Comparison of ENCODE assay signal across 12 cellular contexts in the genomic region with DNA sequence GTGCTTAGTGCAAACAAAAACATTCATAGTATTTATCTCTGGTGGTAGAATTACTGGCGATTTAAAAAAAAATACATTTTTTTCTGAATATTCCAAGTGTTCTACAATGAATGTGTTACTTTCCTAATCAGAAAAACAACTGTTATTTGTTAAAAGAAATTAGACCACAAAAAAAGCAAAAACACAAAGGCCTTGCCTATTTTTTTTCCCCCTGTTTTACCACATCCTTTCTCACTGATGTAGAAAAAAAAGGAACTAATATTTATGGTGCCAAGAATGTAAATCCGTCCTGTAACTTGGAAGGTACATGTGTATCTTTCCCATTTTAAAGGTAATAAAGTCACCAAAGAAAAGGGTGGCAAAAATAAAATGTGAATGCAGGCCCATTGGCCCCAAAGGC. TPM values are rescaled to one million over a fixed set of nuclear protein-coding genes. Genes with fewer than 3 reads are reported as not detected.
DNase-seq lines count a peak whose midpoint lies in the region; ATAC-seq and TF ChIP-seq lines count a peak whose summit lies in the region.
"Had no signal": no experiment of that assay in that cellular context is flagged by ENCODE, and none has a peak within 500 bp of the region (broad histone marks: within the 10 kb centered on the region; RNA-seq: fewer than 3 reads in every experiment).

No MANE protein-coding gene starts in this region.

- no peak overlapping the region for H3K4me2 ChIP-seq in MM.1S (ENCODE audit: low read depth, low read length)
- no peak overlapping the region for H3K4me2 ChIP-seq in GM23338

- no peaks in the 10 kb centered on the region for H3K27me3 Mint-ChIP-seq in activated naive CD4-positive, alpha-beta T cell treated with anti-CD3 and anti-CD28 coated beads, Interleukin-2, amount 10 ng/mL, durations not matched to agents 7 days and 5 days
- H3K27me3 Mint-ChIP-seq in GM23338 (ENCODE audit: insufficient read depth, low read depth, poor library complexity): no peaks in the 10 kb centered on the region

- H4K20me1 ChIP-seq in MM.1S (ENCODE audit: insufficient read depth, low read length) (no peaks in the 10 kb centered on the region), GM23338 (replicated peaks; ENCODE audit: insufficient read depth) (no peaks in the 10 kb centered on the region)

- H3K4me3 Mint-ChIP-seq in activated naive CD4-positive, alpha-beta T cell treated with anti-CD3 and anti-CD28 coated beads, Interleukin-2, amount 10 ng/mL, durations not matched to agents 7 days and 5 days: no peak overlapping the region
- no peak overlapping the region for H3K4me3 Mint-ChIP-seq in GM23338

- H3K27me3 ChIP-seq in colonic mucosa (no peaks in the 10 kb centered on the region), upper lobe of right lung (no peaks in the 10 kb centered on the region), MM.1S (replicated peaks; ENCODE audit: insufficient read depth, low read length) (no peaks in the 10 kb centered on the region), GM23338 (ENCODE audit: insufficient read depth) (no peaks in the 10 kb centered on the region)
- H3K27me3 ChIP-seq: body of pancreas, uterus had no signal

- H3K9ac ChIP-seq in colonic mucosa (ENCODE audit: low read depth in 2 of 2, low read length in 2 of 2) (no peak overlapping the region), MM.1S (ENCODE audit: low read length) (no peak overlapping the region)

- H2AFZ ChIP-seq in MM.1S (ENCODE audit: low read length) (no peak overlapping the region), GM23338 (no peak overlapping the region)

- H3K9me2 ChIP-seq in MM.1S (replicated peaks; ENCODE audit: insufficient read depth, low read length): no peaks in the 10 kb centered on the region
- no peaks in the 10 kb centered on the region for H3K9me2 ChIP-seq in GM23338 (ENCODE audit: insufficient read depth)

- H3K4me1 ChIP-seq in colonic mucosa (peaks cover 3% of the 10 kb centered on the region), upper lobe of right lung (peaks cover 33% of the 10 kb centered on the region), MM.1S (ENCODE audit: low read length) (no peaks in the 10 kb centered on the region), GM23338 (ENCODE audit: insufficient read depth) (no peaks in the 10 kb centered on the region)

- ATAC-seq in upper lobe of right lung: no peak
- ATAC-seq in GM23338: no peak
- ATAC-seq: body of pancreas had no signal

- CTCF ChIA-PET in activated naive CD4-positive, alpha-beta T cell treated with anti-CD3 and anti-CD28 coated beads, Interleukin-2, amount 10 ng/mL, durations not matched to agents 7 days and 5 days (lab: Charles Lee): interaction anchor here (0.7 to 2.4 kb wide), 5 partner anchors 12 to 111 kb away, joined by 3 to 10 read pairs (median 7); no protein-coding TSS in a partner anchor

- H3K4me3 ChIP-seq in colonic mucosa (no peak overlapping the region), upper lobe of right lung (no peak overlapping the region), MM.1S (ENCODE audit: low read length) (no peak overlapping the region), GM23338 (no peak overlapping the region)
- H3K4me3 ChIP-seq: body of pancreas, lung, uterus had no signal

- peaks cover 70% of the 10 kb centered on the region for H3K4me1 Mint-ChIP-seq in activated naive CD4-positive, alpha-beta T cell treated with anti-CD3 and anti-CD28 coated beads, Interleukin-2, amount 10 ng/mL, durations not matched to agents 7 days and 5 days
- H3K4me1 Mint-ChIP-seq in GM23338: peaks cover 7% of the 10 kb centered on the region; the same call in 2 of the 3 replicates

- H3K36me3 Mint-ChIP-seq in activated naive CD4-positive, alpha-beta T cell treated with anti-CD3 and anti-CD28 coated beads, Interleukin-2, amount 10 ng/mL, durations not matched to agents 7 days and 5 days: peaks cover 20% of the 10 kb centered on the region
- no peaks in the 10 kb centered on the region for H3K36me3 Mint-ChIP-seq in GM23338 (ENCODE audit: low read depth)

- H3K27ac ChIP-seq in colonic mucosa (peak overlapping the region; percentile 45), upper lobe of right lung (peak overlapping the region; percentile 25), MM.1S (ENCODE audit: low read length) (no peak overlapping the region), GM23338 (ENCODE audit: low read depth) (no peak overlapping the region)
- H3K27ac ChIP-seq: uterus had no signal

- H3F3A ChIP-seq in MM.1S (ENCODE audit: insufficient read depth, low read length): no peaks in the 10 kb centered on the region
- H3F3A ChIP-seq in GM23338 (replicated peaks; ENCODE audit: low read depth): no peaks in the 10 kb centered on the region

- no peak for DNase-seq in activated naive CD4-positive, alpha-beta T cell treated with anti-CD3 and anti-CD28 coated beads, Interleukin-2, amount 10 ng/mL, durations not matched to agents 7 days and 5 days
- DNase-seq in activated naive CD4-positive, alpha-beta T cell treated with anti-CD3 and anti-CD28 coated beads, Interleukin-2, amount 50 U/mL, for 16 hours: no peak
- DNase-seq in SKM-1 treated with dmso at 0.1 percent for 144 hours (lab: John Stamatoyannopoulos, UW; ENCODE audit: unreplicated experiment) (peak; percentile 39), colonic mucosa (no peak), upper lobe of right lung (no peak), MM.1S (no peak), GM23338 (ENCODE audit: low spot score) (no peak), activated gamma-delta T cell (lab: John Stamatoyannopoulos, UW) (no peak)
- DNase-seq: body of pancreas, NCI-H2107, uterus had no signal

- no peaks in the 10 kb centered on the region for H3K9me3 Mint-ChIP-seq in activated naive CD4-positive, alpha-beta T cell treated with anti-CD3 and anti-CD28 coated beads, Interleukin-2, amount 10 ng/mL, durations not matched to agents 7 days and 5 days
- no peaks in the 10 kb centered on the region; the same call in 2 of the 3 replicates for H3K9me3 Mint-ChIP-seq in GM23338

- H3K9me3 ChIP-seq in colonic mucosa: no peaks in the 10 kb centered on the region
- no peaks in the 10 kb centered on the region for H3K9me3 ChIP-seq in upper lobe of right lung
- H3K9me3 ChIP-seq in MM.1S (replicated peaks; ENCODE audit: insufficient read depth, low read length): no peaks in the 10 kb centered on the region
- H3K9me3 ChIP-seq: body of pancreas, uterus had no signal

- H3K36me3 ChIP-seq in colonic mucosa (no peaks in the 10 kb centered on the region), upper lobe of right lung (no peaks in the 10 kb centered on the region), MM.1S (replicated peaks; ENCODE audit: insufficient read depth, low read length) (no peaks in the 10 kb centered on the region), GM23338 (ENCODE audit: insufficient read depth) (no peaks in the 10 kb centered on the region)
- H3K36me3 ChIP-seq: uterus had no signal

- no peak for TF ChIP-seq CTCF in colonic mucosa (IDR thresholded peaks at IDR 0.05)
- TF ChIP-seq CTCF in upper lobe of right lung (IDR thresholded peaks at IDR 0.05): no peak
- no peak for TF ChIP-seq CTCF in MM.1S (IDR thresholded peaks at IDR 0.05; ENCODE audit: low read length)
- TF ChIP-seq CTCF in GM23338 (conservative IDR thresholded peaks at IDR 0.05; ENCODE audit: low read depth in 2 of 2): no peak

- no peaks in the 10 kb centered on the region for H3K79me2 ChIP-seq in MM.1S (ENCODE audit: low read length)
- H3K79me2 ChIP-seq in GM23338 (replicated peaks; ENCODE audit: insufficient read depth): no peaks in the 10 kb centered on the region

- H3K27ac Mint-ChIP-seq in activated naive CD4-positive, alpha-beta T cell treated with anti-CD3 and anti-CD28 coated beads, Interleukin-2, amount 10 ng/mL, durations not matched to agents 7 days and 5 days: peak overlapping the region; percentile 93
- H3K27ac Mint-ChIP-seq in GM23338: no peak overlapping the region

- intact Hi-C loops in colonic mucosa (cut with DNase I): no loop called here
- intact Hi-C loops in upper lobe of right lung (cut with DNase I): no loop called here

TF ChIP-seq in GM23338, 12 proteins besides CTCF, POLR2A, EP300 and RAD21:
- TF ChIP-seq CREB1 (CRISPR knock-in tag; IDR thresholded peaks at IDR 0.05; ENCODE audit: low read depth): no peak
TF ChIP-seq in GM23338: peak in this region for 0.

RNA-seq across cellular contexts. Expression of a gene that starts 28.4 kb away (rescaled TPM):
- total RNA-seq in colonic mucosa (100 to 1,000 TPM; 103 to 125 TPM), upper lobe of right lung (85.8 TPM)
- 4.7 and 5.6 TPM in 2 replicates for total RNA-seq in GM23338 (2014; rRNA removed; shearing (Covaris generic))
- 2.9 and 4.4 TPM in 2 replicates for polyA plus RNA-seq in GM23338 (2016; fragmentation: Nextera tagmentation; extraction: Ambion mirVana)

Comparison
In these comparisons a context has a peak if more than half of its experiments do, and no peak if none do; other contexts are left out.
1. H3K27ac ChIP-seq: peak in colonic mucosa (single experiment) and upper lobe of right lung (single experiment); none in MM.1S (single experiment) and GM23338 (single experiment).
2. RNA of a gene that starts 28.4 kb away (total RNA-seq): 103 to 125 TPM in colonic mucosa and 85.8 TPM in upper lobe of right lung (single experiment); 4.7 to 5.6 TPM in GM23338; every median in the first group is over 10 times any median in the second.